ENCODE assay signal across 7 cellular contexts in genomic region chr11:27535103-27535502, GRCh38.
"Had no signal": no experiment of that assay in that cellular context is flagged by ENCODE, and none has a peak within 500 bp of the region (broad histone marks: within the 10 kb centered on the region; RNA-seq: fewer than 3 reads in every experiment).

No MANE protein-coding gene starts in this region.

- ATAC-seq: GM23338, HCT116 had no signal

- DNase-seq: GM23248, GOT3, H7, H9, HCEC 1CT had no signal
